In genomic region chr16:280552-280951, GRCh38 we compare ENCODE assay signal across 11 cellular contexts. TPM values are rescaled to one million over a fixed set of nuclear protein-coding genes. Genes with fewer than 3 reads are reported as not detected.
DNase-seq lines count a peak whose midpoint lies in the region; ATAC-seq and TF ChIP-seq lines count a peak whose summit lies in the region.
"Had no signal": no experiment of that assay in that cellular context is flagged by ENCODE, and none has a peak within 500 bp of the region (broad histone marks: within the 10 kb centered on the region; RNA-seq: fewer than 3 reads in every experiment).

Gene ARHGDIG, plus strand, starts transcription at chr16:280591. Its CDS starts 90 bp downstream, at chr16:280681.

- CTCF ChIA-PET in GM10248 (lab: Yijun Ruan, JAX): interaction anchor here (2.2 kb wide), 1 partner anchor 183 kb away, joined by 5 read pairs; no protein-coding TSS in a partner anchor

- H3K4me3 Mint-ChIP-seq in stimulated activated naive CD8-positive, alpha-beta T cell treated with anti-CD3 and anti-CD28 coated beads, Interleukin-15, amount 100 ng/mL, for 72 hours: peak within 1 kb of the TSS; percentile 26 to 45
- H3K4me3 Mint-ChIP-seq: activated naive CD4-positive, alpha-beta T cell treated with anti-CD3 and anti-CD28 coated beads for 36 hours had no signal

- H3K27ac ChIP-seq in mesodermal cell (ENCODE audit: low read depth, low read length, severe bottlenecking): no peak within 1 kb of the TSS
- H3K27ac ChIP-seq: spleen had no signal

- peak; percentile 14 for ATAC-seq in stimulated activated naive CD8-positive, alpha-beta T cell treated with anti-CD3 and anti-CD28 coated beads, Interleukin-15, amount 100 ng/mL, for 72 hours
- ATAC-seq in stimulated activated naive CD8-positive, alpha-beta T cell treated with anti-CD3 and anti-CD28 coated beads, Interleukin-15, Interleukin-2, amounts not matched to agents 100 U/mL and 50 U/mL, for 24 hours: no peak

- 0 to 1% methylated on average over 26 to 43 of the region's 54 CpGs for WGBS in mesodermal cell (ENCODE audit: insufficient coverage in 2 of 2), 2 experiments

- H3K9me3 Mint-ChIP-seq in stimulated activated naive CD8-positive, alpha-beta T cell treated with anti-CD3 and anti-CD28 coated beads, Interleukin-15, amount 100 ng/mL, for 72 hours: no peaks in the 10 kb centered on the region
- H3K9me3 Mint-ChIP-seq: activated naive CD4-positive, alpha-beta T cell treated with anti-CD3 and anti-CD28 coated beads for 36 hours had no signal

- POLR2A ChIA-PET in GM10248 (lab: Yijun Ruan, JAX): no interaction called here

- peak within 1 kb of the TSS; percentile 40 for H3K4me3 ChIP-seq in mesodermal cell (ENCODE audit: extremely low read depth, insufficient read depth, low read length, poor library complexity, severe bottlenecking)

- H3K9me3 ChIP-seq in mesodermal cell (ENCODE audit: control insufficient read depth, low read length): no peaks in the 10 kb centered on the region

- no peak within 1 kb of the TSS for H3K27ac Mint-ChIP-seq in stimulated activated naive CD8-positive, alpha-beta T cell treated with anti-CD3 and anti-CD28 coated beads, Interleukin-15, amount 100 ng/mL, for 72 hours
- H3K27ac Mint-ChIP-seq: activated naive CD4-positive, alpha-beta T cell treated with anti-CD3 and anti-CD28 coated beads for 36 hours had no signal

- no peak for TF ChIP-seq CTCF in GM10248 (IDR thresholded peaks at IDR 0.05; ENCODE audit: control extremely low read depth, extremely low read depth, low read depth, missing control alignments)

- peaks cover 3% of the 10 kb centered on the region for H3K4me1 ChIP-seq in mesodermal cell (ENCODE audit: control insufficient read depth, insufficient read depth, low read length, poor library complexity, severe bottlenecking)

- no peaks in the 10 kb centered on the region for H3K36me3 ChIP-seq in mesodermal cell (ENCODE audit: control insufficient read depth, insufficient read depth, low read length)

- peaks cover 11% of the 10 kb centered on the region for H3K4me1 Mint-ChIP-seq in stimulated activated naive CD8-positive, alpha-beta T cell treated with anti-CD3 and anti-CD28 coated beads, Interleukin-15, amount 100 ng/mL, for 72 hours

- peaks cover 60% of the 10 kb centered on the region for H3K27me3 Mint-ChIP-seq in stimulated activated naive CD8-positive, alpha-beta T cell treated with anti-CD3 and anti-CD28 coated beads, Interleukin-15, amount 100 ng/mL, for 72 hours

- DNase-seq in stimulated activated naive CD8-positive, alpha-beta T cell treated with anti-CD3 and anti-CD28 coated beads, Interleukin-15, amount 100 ng/mL, for 72 hours: no peak
- no peak for DNase-seq in stimulated activated naive CD8-positive, alpha-beta T cell treated with anti-CD3 and anti-CD28 coated beads, Interleukin-15, Interleukin-2, amounts not matched to agents 100 U/mL and 50 U/mL, for 24 hours
- no peak for DNase-seq in cerebellum (ENCODE audit: low spot score)
- DNase-seq in GM10248 (ENCODE audit: extremely low spot score): no peak
- no peak for DNase-seq in activated CD4-positive, alpha-beta T cell treated with anti-CD3 and anti-CD28 coated beads, Interleukin-2, amount 50 U/mL, for 1 hour
- no peak for DNase-seq in NCI-H187 (lab: John Stamatoyannopoulos, UW)
- DNase-seq in activated naive CD4-positive, alpha-beta T cell treated with Interleukin-2 at 50 U/mL for 16 hours: no peak
- DNase-seq: activated naive CD4-positive, alpha-beta T cell treated with anti-CD3 and anti-CD28 coated beads for 36 hours; spleen had no signal

RNA-seq across cellular contexts. Expression of gene ARHGDIG, which starts in this region (rescaled TPM):
- 19.4 TPM for total RNA-seq in cerebellum
- polyA plus RNA-seq in mesodermal cell (2013, experiment 1 of 2): 2.7 TPM
- polyA plus RNA-seq in mesodermal cell (2013, experiment 2 of 2): 2.5 TPM
- total RNA-seq: activated naive CD4-positive, alpha-beta T cell treated with anti-CD3 and anti-CD28 coated beads for 36 hours; spleen; subcutaneous adipose tissue had no signal
